In genomic region chr1:248872752-248873408, GRCh38 we compare ENCODE assay signal across 8 cellular contexts.
DNase-seq lines count a peak whose midpoint lies in the region; ATAC-seq and TF ChIP-seq lines count a peak whose summit lies in the region.

No MANE protein-coding gene starts in this region.

- peak overlapping the region; percentile 82 for H3K4me3 ChIP-seq in NB4 (ENCODE audit: low read depth, low read length)

- DNase-seq in activated CD4-positive, alpha-beta T cell treated with anti-CD3 and anti-CD28 coated beads for 24 hours (ENCODE audit: low read depth in 2 of 2) = peak; percentile 49 to 51
- no peak for DNase-seq in activated CD4-positive, alpha-beta T cell treated with anti-CD3 and anti-CD28 coated beads for 1 hour
- peak; percentile 85 for DNase-seq in NB4 (ENCODE audit: low read depth)
- peak in 21 of 61 donors; percentile 26 to 71 (median 55) for DNase-seq in caudate nucleus (lab: John Stamatoyannopoulos, UW)
- peak; percentile 68 for DNase-seq in iris pigment epithelial cell (ENCODE audit: low read depth)
- peak; percentile 34 to 56 for DNase-seq in stimulated activated CD4-positive, alpha-beta T cell treated with anti-CD3 and anti-CD28 coated beads, Interleukin-12 subunit alpha, Interleukin-12 subunit beta, amount 100 ng/mL, for 24 hours (ENCODE audit: low read depth in 2 of 2)

- H3K27ac Mint-ChIP-seq in T-helper 1 cell treated with Interleukin-12 subunit alpha and Interleukin-12 subunit beta and Interleukin-4 antibody, amounts not matched to agents 30 μg/mL and 1 μg/mL, for 36 hours = peak overlapping the region; percentile 94

- H3K9me3 Mint-ChIP-seq in T-helper 1 cell treated with Interleukin-12 subunit alpha and Interleukin-12 subunit beta and Interleukin-4 antibody, amounts not matched to agents 30 μg/mL and 1 μg/mL, for 36 hours = no peaks in the 10 kb centered on the region

- H3K4me1 Mint-ChIP-seq in T-helper 1 cell treated with Interleukin-12 subunit alpha and Interleukin-12 subunit beta and Interleukin-4 antibody, amounts not matched to agents 30 μg/mL and 1 μg/mL, for 36 hours (ENCODE audit: low read depth) = peaks cover 20% of the 10 kb centered on the region

- no peak for TF ChIP-seq CTCF in NB4 (IDR thresholded peaks at IDR 0.05; ENCODE audit: low read depth, low read length)

- ATAC-seq in HG02759 (IDR thresholded peaks at IDR 0.05; ENCODE audit: unreplicated experiment) = peak; percentile 43

- H3K27ac ChIP-seq in caudate nucleus (ENCODE audit: low read depth, low read length) = peak overlapping the region; percentile 91

- peak overlapping the region; percentile 90 for H3K4me3 Mint-ChIP-seq in T-helper 1 cell treated with Interleukin-12 subunit alpha and Interleukin-12 subunit beta and Interleukin-4 antibody, amounts not matched to agents 30 μg/mL and 1 μg/mL, for 36 hours

- no peak for TF ChIP-seq POLR2A in NB4 (IDR thresholded peaks at IDR 0.05; ENCODE audit: extremely low read depth, insufficient read length)

- peaks cover 17% of the 10 kb centered on the region for H3K27me3 Mint-ChIP-seq in T-helper 1 cell treated with Interleukin-12 subunit alpha and Interleukin-12 subunit beta and Interleukin-4 antibody, amounts not matched to agents 30 μg/mL and 1 μg/mL, for 36 hours (ENCODE audit: low read depth)

- H3K36me3 Mint-ChIP-seq in T-helper 1 cell treated with Interleukin-12 subunit alpha and Interleukin-12 subunit beta and Interleukin-4 antibody, amounts not matched to agents 30 μg/mL and 1 μg/mL, for 36 hours (ENCODE audit: low read depth) = peaks cover 3% of the 10 kb centered on the region
